Comparison of ENCODE assay signal across 8 cellular contexts in the genomic region with DNA sequence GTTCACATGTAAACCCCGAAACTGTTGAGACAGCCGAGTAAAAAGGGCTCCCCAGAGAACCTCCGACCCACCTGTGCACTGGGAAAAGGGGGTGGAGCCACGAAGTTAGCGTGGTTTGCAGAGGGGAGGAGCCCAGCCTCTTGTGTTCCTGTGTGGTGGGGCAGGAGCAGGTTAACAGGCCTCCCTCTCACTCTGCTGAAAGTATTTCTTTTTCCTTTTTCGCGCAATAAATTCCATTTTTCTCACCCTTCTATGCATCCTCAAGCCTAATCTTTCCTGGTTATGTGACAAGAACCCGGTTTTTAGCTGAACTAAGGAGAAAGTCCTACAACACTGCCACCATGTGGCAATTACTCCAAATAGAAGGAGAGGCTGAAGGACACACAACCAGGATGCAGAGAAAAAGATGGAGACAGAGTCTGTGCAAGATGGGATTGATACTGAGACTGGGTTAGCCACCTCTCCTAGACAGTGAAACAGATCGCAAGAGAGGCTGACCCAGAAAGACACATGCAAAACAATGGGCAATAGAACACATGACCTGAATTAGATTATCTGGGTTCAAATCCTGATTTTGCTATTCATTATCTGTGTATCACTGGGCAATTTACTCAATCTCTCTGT.
DNase-seq lines count a peak whose midpoint lies in the region; ATAC-seq, FAIRE-seq and TF ChIP-seq lines count a peak whose summit lies in the region.

No MANE protein-coding gene starts in this region.

- no peaks in the 10 kb centered on the region for H3K9me2 ChIP-seq in Karpas-422 (replicated peaks; ENCODE audit: insufficient read depth, low read length)

- no peak overlapping the region for H3K27ac ChIP-seq in DND-41 (ENCODE audit: low read length)
- no peak overlapping the region for H3K27ac ChIP-seq in Karpas-422 (ENCODE audit: low read length)
- H3K27ac ChIP-seq in heart right ventricle: no peak overlapping the region
- no peak overlapping the region for H3K27ac ChIP-seq in psoas muscle

- H3K4me3 ChIP-seq in DND-41 (ENCODE audit: low read depth in 1 of 2, low read length in 2 of 2) (peak overlapping the region in 1 of 2 experiments; percentile 43; a peak in 2 of 4 replicates), Karpas-422 (ENCODE audit: low read length) (peak overlapping the region; percentile 28; the same call in 1 of the 2 replicates), heart right ventricle (peak overlapping the region in 2 of 10 donors; percentile 9 to 16), psoas muscle (peak overlapping the region; percentile 39)

- peak overlapping the region; percentile 61 for H3K4me2 ChIP-seq in DND-41 (ENCODE audit: insufficient read depth, low read length)
- H3K4me2 ChIP-seq in Karpas-422 (ENCODE audit: low read depth, low read length, poor library complexity, severe bottlenecking): peak overlapping the region; percentile 46

- intact Hi-C loops in heart right ventricle (cut with DNase I) (loop anchor here in 9 of 10 donors (2.0 to 10.0 kb wide), 6 partner anchors 470 to 744 kb away; no protein-coding TSS in a partner anchor), psoas muscle (cut with DNase I) (loop anchor here in 1 of 2 donors (2.0 to 10.0 kb wide), 3 partner anchors 124 to 737 kb away; no protein-coding TSS in a partner anchor)

- ATAC-seq in DND-41 (ENCODE audit: insufficient read depth, low read depth): peak; percentile 94
- ATAC-seq in GM21528 (IDR thresholded peaks at IDR 0.05; ENCODE audit: low FRiP score, unreplicated experiment): peak; percentile 73
- ATAC-seq in activated naive CD8-positive, alpha-beta T cell treated with anti-CD3 and anti-CD28 coated beads, Interleukin-2, amount 10 ng/mL, durations not matched to agents 7 days and 5 days (ENCODE audit: low read depth): peak; percentile 80
- peak in 6 of 8 donors; percentile 28 to 76 (median 50) for ATAC-seq in heart right ventricle
- peak in 3 of 4 donors; percentile 62 to 90 (median 66) for ATAC-seq in psoas muscle

- peak; percentile 85 for TF ChIP-seq CTCF in DND-41 (IDR thresholded peaks at IDR 0.05; ENCODE audit: borderline replicate concordance, extremely low read depth, low read length, poor library complexity, severe bottlenecking)
- peak in 8 of 9 donors; percentile 23 to 72 (median 67) for TF ChIP-seq CTCF in heart right ventricle (IDR thresholded peaks at IDR 0.05)
- peak; percentile 63 for TF ChIP-seq CTCF in psoas muscle (IDR thresholded peaks at IDR 0.05)

- H3K4me1 ChIP-seq in DND-41 (ENCODE audit: insufficient read depth, low read length) (peaks cover 8% of the 10 kb centered on the region), Karpas-422 (ENCODE audit: low read length) (peaks cover 4% of the 10 kb centered on the region), heart right ventricle (peaks cover 0 to 5% (median 4%) of the 10 kb centered on the region in 9 donors), psoas muscle (no peaks in the 10 kb centered on the region)

- WGBS in heart right ventricle, 2 donors: 3% methylated on average over 9 of the region's 9 CpGs
- 2 to 3% (median 2%) methylated on average over 9 of the region's 9 CpGs for WGBS in psoas muscle, 3 donors

- peak; percentile 53 for DNase-seq in DND-41
- DNase-seq in Karpas-422: peak; percentile 78
- DNase-seq in RCC 7860 (ENCODE audit: low spot score): peak; percentile 63
- no peak for DNase-seq in activated naive CD8-positive, alpha-beta T cell treated with anti-CD3 and anti-CD28 coated beads, Interleukin-2, amount 10 ng/mL, durations not matched to agents 7 days and 5 days
- peak in 1 of 2 donors; percentile 25 for DNase-seq in heart right ventricle
- DNase-seq in psoas muscle: no peak
- no peak for DNase-seq in frontal cortex (ENCODE audit: low spot score in 2 of 2)

- FAIRE-seq in RCC 7860 (lab: Jason Lieb, UNC) (peak; percentile 23), frontal cortex (lab: Jason Lieb, UNC) (no peak)

- H3K36me3 ChIP-seq in DND-41 (ENCODE audit: insufficient read depth, low read length) (no peaks in the 10 kb centered on the region), Karpas-422 (ENCODE audit: insufficient read depth, low read length) (no peaks in the 10 kb centered on the region), heart right ventricle (no peaks in the 10 kb centered on the region), psoas muscle (ENCODE audit: insufficient read depth in 1 of 2, low read depth in 1 of 2) (no peaks in the 10 kb centered on the region)

- H3K27me3 ChIP-seq in DND-41 (ENCODE audit: insufficient read depth, low read length, poor library complexity): peaks cover 23% of the 10 kb centered on the region
- H3K27me3 ChIP-seq in Karpas-422 (ENCODE audit: low read length): no peaks in the 10 kb centered on the region
- peaks cover 0 to 97% (median 51%) of the 10 kb centered on the region in 7 donors for H3K27me3 ChIP-seq in heart right ventricle
- H3K27me3 ChIP-seq in psoas muscle (ENCODE audit: insufficient read depth in 3 of 3, low read length in 2 of 3): peaks cover 0 to 12% (median 11%) of the 10 kb centered on the region in 3 donors

- H3K27ac Mint-ChIP-seq in activated naive CD8-positive, alpha-beta T cell treated with anti-CD3 and anti-CD28 coated beads, Interleukin-2, amount 10 ng/mL, durations not matched to agents 7 days and 5 days: no peak overlapping the region

- peaks cover 6% of the 10 kb centered on the region for H3K4me1 Mint-ChIP-seq in activated naive CD8-positive, alpha-beta T cell treated with anti-CD3 and anti-CD28 coated beads, Interleukin-2, amount 10 ng/mL, durations not matched to agents 7 days and 5 days

- H3K9me3 ChIP-seq in DND-41 (ENCODE audit: insufficient read depth, low read length, severe bottlenecking) (no peaks in the 10 kb centered on the region), Karpas-422 (ENCODE audit: low read length) (no peaks in the 10 kb centered on the region), heart right ventricle (no peaks in the 10 kb centered on the region), psoas muscle (no peaks in the 10 kb centered on the region)

- peak overlapping the region; percentile 72 for H2AFZ ChIP-seq in DND-41 (ENCODE audit: low read depth, low read length)
- H2AFZ ChIP-seq in Karpas-422 (ENCODE audit: low read length): peak overlapping the region; percentile 52; the same call in 1 of the 2 replicates

- POLR2A ChIA-PET in activated naive CD8-positive, alpha-beta T cell treated with anti-CD3 and anti-CD28 coated beads, Interleukin-2, amount 10 ng/mL, durations not matched to agents 7 days and 5 days (lab: Charles Lee): no interaction called here

- no peaks in the 10 kb centered on the region for H4K20me1 ChIP-seq in DND-41 (ENCODE audit: insufficient read depth, low read length)
- H4K20me1 ChIP-seq in Karpas-422 (ENCODE audit: insufficient read depth, low read depth, low read length): no peaks in the 10 kb centered on the region

- H3K9ac ChIP-seq in DND-41 (ENCODE audit: low read depth, low read length) (no peak overlapping the region), Karpas-422 (ENCODE audit: low read length) (no peak overlapping the region)

- H3K79me2 ChIP-seq in DND-41 (ENCODE audit: insufficient read depth, low read length) (no peaks in the 10 kb centered on the region), Karpas-422 (ENCODE audit: low read length) (no peaks in the 10 kb centered on the region)

- H3K9me3 Mint-ChIP-seq in activated naive CD8-positive, alpha-beta T cell treated with anti-CD3 and anti-CD28 coated beads, Interleukin-2, amount 10 ng/mL, durations not matched to agents 7 days and 5 days: no peaks in the 10 kb centered on the region

- H3K27me3 Mint-ChIP-seq in activated naive CD8-positive, alpha-beta T cell treated with anti-CD3 and anti-CD28 coated beads, Interleukin-2, amount 10 ng/mL, durations not matched to agents 7 days and 5 days: peaks cover 28% of the 10 kb centered on the region

- no peaks in the 10 kb centered on the region for H3K36me3 Mint-ChIP-seq in activated naive CD8-positive, alpha-beta T cell treated with anti-CD3 and anti-CD28 coated beads, Interleukin-2, amount 10 ng/mL, durations not matched to agents 7 days and 5 days

- H3K4me3 Mint-ChIP-seq in activated naive CD8-positive, alpha-beta T cell treated with anti-CD3 and anti-CD28 coated beads, Interleukin-2, amount 10 ng/mL, durations not matched to agents 7 days and 5 days: peak overlapping the region; percentile 81

Comparison
In these comparisons a context has a peak if more than half of its experiments do, and no peak if none do; other contexts are left out.
1. DNase-seq: peak in DND-41 (single experiment), Karpas-422 (single experiment) and RCC 7860 (single experiment); none in activated naive CD8-positive, alpha-beta T cell treated with anti-CD3 and anti-CD28 coated beads, Interleukin-2, amount 10 ng/mL, durations not matched to agents 7 days and 5 days (single experiment), psoas muscle (0 of 2) and frontal cortex (0 of 2).
2. Peak in every context shown above with its lines, with median percentiles within 50 percentile points of each other: ATAC-seq and CTCF ChIP-seq.